ENCODE assay signal across 8 cellular contexts in genomic region chr7:55415173-55415778, GRCh38. TPM values are rescaled to one million over a fixed set of nuclear protein-coding genes. Genes with fewer than 3 reads are reported as not detected.
DNase-seq lines count a peak whose midpoint lies in the region; ATAC-seq and TF ChIP-seq lines count a peak whose summit lies in the region.

No MANE protein-coding gene starts in this region.

- ATAC-seq in GM19372 (IDR thresholded peaks at IDR 0.05; ENCODE audit: low read depth, unreplicated experiment): peak; percentile 88
- peak; percentile 76 for ATAC-seq in HG03439 (IDR thresholded peaks at IDR 0.05; ENCODE audit: unreplicated experiment)

- no peak for TF ChIP-seq POLR2A in lower leg skin (IDR thresholded peaks at IDR 0.05)

- no peak overlapping the region for H3K27ac ChIP-seq in CD8-positive, alpha-beta memory T cell (ENCODE audit: low read depth, low read length)
- no peak overlapping the region for H3K27ac ChIP-seq in colonic mucosa

- H3K4me3 Mint-ChIP-seq in CD8-positive, alpha-beta memory T cell: no peak overlapping the region

- H3K27me3 ChIP-seq in CD8-positive, alpha-beta memory T cell (ENCODE audit: insufficient read depth, low read length, poor library complexity, severe bottlenecking): no peaks in the 10 kb centered on the region
- no peaks in the 10 kb centered on the region for H3K27me3 ChIP-seq in colonic mucosa

- H3K27me3 Mint-ChIP-seq in CD8-positive, alpha-beta memory T cell: no peaks in the 10 kb centered on the region

- peaks cover 5% of the 10 kb centered on the region for H3K36me3 ChIP-seq in CD8-positive, alpha-beta memory T cell (ENCODE audit: insufficient read depth, low read length)
- H3K36me3 ChIP-seq in colonic mucosa: no peaks in the 10 kb centered on the region

- CTCF ChIA-PET in CD8-positive, alpha-beta memory T cell (lab: Charles Lee): interaction anchor here (0.6 to 4.3 kb wide), 22 partner anchors 9 to 555 kb away, joined by 3 to 66 read pairs (median 4); no protein-coding TSS in a partner anchor

- H3K9me3 Mint-ChIP-seq in CD8-positive, alpha-beta memory T cell: no peaks in the 10 kb centered on the region

- no peak overlapping the region for H3K9ac ChIP-seq in colonic mucosa (ENCODE audit: low read depth in 2 of 2, low read length in 2 of 2)

- no peaks in the 10 kb centered on the region for H3K4me1 ChIP-seq in CD8-positive, alpha-beta memory T cell (ENCODE audit: insufficient read depth, low read length)
- H3K4me1 ChIP-seq in colonic mucosa: no peaks in the 10 kb centered on the region

- H3K4me1 Mint-ChIP-seq in CD8-positive, alpha-beta memory T cell: peaks cover 2 to 3% (median 3%) of the 10 kb centered on the region in 3 donors

- no peak overlapping the region for H3K4me3 ChIP-seq in CD8-positive, alpha-beta memory T cell (ENCODE audit: low read length)
- no peak overlapping the region for H3K4me3 ChIP-seq in colonic mucosa
- no peak overlapping the region for H3K4me3 ChIP-seq in lower leg skin (ENCODE audit: low read depth, poor library complexity, severe bottlenecking)

- POLR2A ChIA-PET in CD8-positive, alpha-beta memory T cell (lab: Charles Lee): no interaction called here

- H3K36me3 Mint-ChIP-seq in CD8-positive, alpha-beta memory T cell: peaks cover 0 to 17% (median 5%) of the 10 kb centered on the region in 3 donors

- H3K27ac Mint-ChIP-seq in CD8-positive, alpha-beta memory T cell: peak overlapping the region in 1 of 8 donors; percentile 33

- intact Hi-C loops in colonic mucosa (cut with DNase I) (loop anchor here (2.0 to 10.0 kb wide), 2 partner anchors 134 to 640 kb away; no protein-coding TSS in a partner anchor), lower leg skin (cut with DNase I; ENCODE audit: low total_unique reads) (loop anchor here (5.0 kb wide), 1 partner anchor 133 kb away; no protein-coding TSS in a partner anchor)

- no peaks in the 10 kb centered on the region for H3K9me3 ChIP-seq in CD8-positive, alpha-beta memory T cell (ENCODE audit: low read length)
- H3K9me3 ChIP-seq in colonic mucosa: no peaks in the 10 kb centered on the region

- WGBS in lower leg skin, 2 donors: 35 to 47% methylated on average over 6 of the region's 6 CpGs

- DNase-seq in CD8-positive, alpha-beta memory T cell: peak; percentile 71 to 85 (median 73)
- DNase-seq in NCI-H526 treated with DMSO at 0.1 percent for 48 hours (lab: John Stamatoyannopoulos, UW): peak; percentile 40
- DNase-seq in activated CD4-positive, alpha-beta T cell treated with anti-CD3 and anti-CD28 coated beads for 48 hours: peak; percentile 91
- peak; percentile 83 for DNase-seq in colonic mucosa
- peak; percentile 81 to 93 for DNase-seq in lower leg skin (ENCODE audit: low spot score in 2 of 2)
- peak; percentile 79 for DNase-seq in stimulated activated CD8-positive, alpha-beta memory T cell treated with anti-CD3 and anti-CD28 coated beads, Interleukin-15, amount 100 ng/mL, for 1 hour (ENCODE audit: low read depth)

- peak; percentile 64 for TF ChIP-seq CTCF in colonic mucosa (IDR thresholded peaks at IDR 0.05)
- TF ChIP-seq CTCF in lower leg skin (IDR thresholded peaks at IDR 0.05): no peak

RNA-seq across cellular contexts. Expression of gene LANCL2, which starts 50.1 kb away (rescaled TPM):
- total RNA-seq in CD8-positive, alpha-beta memory T cell: 10 to 100 TPM; 22.1 to 24.1 TPM
- 7.4 TPM for polyA plus RNA-seq in CD8-positive, alpha-beta memory T cell
- total RNA-seq in colonic mucosa (10 to 100 TPM; 16.2 to 17.8 TPM), lower leg skin (10 to 100 TPM in 2 of 4 donors, 1 to 10 TPM in 2; 7.7 to 13.4 (median 11.4) TPM)

Comparison
In these comparisons a context has a peak if more than half of its experiments do, and no peak if none do; other contexts are left out.
1. DNase-seq: peak in every context shown above with its lines; median percentile 91 in activated CD4-positive, alpha-beta T cell treated with anti-CD3 and anti-CD28 coated beads for 48 hours; 87 in lower leg skin; 83 in colonic mucosa; 79 in stimulated activated CD8-positive, alpha-beta memory T cell treated with anti-CD3 and anti-CD28 coated beads, Interleukin-15, amount 100 ng/mL, for 1 hour; 73 in CD8-positive, alpha-beta memory T cell; 40 in NCI-H526 treated with DMSO at 0.1 percent for 48 hours.